Comparison of ENCODE assay signal across 1 cellular context in the genomic region with DNA sequence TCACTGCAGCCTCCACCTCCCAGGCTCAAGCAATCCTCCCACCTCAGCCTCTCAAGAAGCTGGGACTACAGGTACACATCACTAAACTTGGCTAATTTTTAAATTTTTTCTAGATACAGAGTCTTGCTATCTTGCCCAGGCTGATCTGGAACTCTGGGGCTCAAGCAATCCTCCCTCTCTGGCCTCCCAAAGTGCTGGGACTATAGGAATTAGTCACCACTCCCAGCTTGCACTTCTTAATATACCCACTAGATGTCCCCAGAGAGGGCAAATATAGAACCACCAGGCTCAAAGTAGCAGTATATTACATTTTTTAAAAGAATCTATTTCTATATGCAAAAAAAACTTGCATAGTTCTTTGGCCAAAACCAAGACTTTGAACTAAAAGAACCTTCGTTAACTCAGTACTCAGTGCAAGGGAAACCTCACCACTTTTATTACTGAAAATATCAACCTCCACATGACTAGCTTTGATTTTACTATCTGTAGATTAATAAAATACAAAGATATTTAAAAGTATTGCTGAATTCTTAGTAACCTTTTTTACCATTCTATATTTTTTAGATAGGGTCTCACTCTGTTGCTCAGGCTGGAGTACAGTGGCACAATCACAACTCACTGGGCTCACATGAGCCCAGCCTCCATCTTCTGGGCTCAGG.
A peak's percentile ranks its signal among the peaks of the same experiment; 100 is the strongest.
TF ChIP-seq lines count a peak whose summit lies in the region.

No MANE protein-coding gene starts in this region.

TF ChIP-seq in endothelial cell of umbilical vein, 7 proteins besides CTCF, POLR2A, EP300 and RAD21:
- TF ChIP-seq GATA2 (IDR thresholded peaks at IDR 0.05; ENCODE audit: insufficient read depth, insufficient read length, low read depth, low read length) (no peak), FOS (IDR thresholded peaks at IDR 0.05; ENCODE audit: borderline replicate concordance, insufficient read depth, low read length) (peak; percentile 38)
